In the genomic region with DNA sequence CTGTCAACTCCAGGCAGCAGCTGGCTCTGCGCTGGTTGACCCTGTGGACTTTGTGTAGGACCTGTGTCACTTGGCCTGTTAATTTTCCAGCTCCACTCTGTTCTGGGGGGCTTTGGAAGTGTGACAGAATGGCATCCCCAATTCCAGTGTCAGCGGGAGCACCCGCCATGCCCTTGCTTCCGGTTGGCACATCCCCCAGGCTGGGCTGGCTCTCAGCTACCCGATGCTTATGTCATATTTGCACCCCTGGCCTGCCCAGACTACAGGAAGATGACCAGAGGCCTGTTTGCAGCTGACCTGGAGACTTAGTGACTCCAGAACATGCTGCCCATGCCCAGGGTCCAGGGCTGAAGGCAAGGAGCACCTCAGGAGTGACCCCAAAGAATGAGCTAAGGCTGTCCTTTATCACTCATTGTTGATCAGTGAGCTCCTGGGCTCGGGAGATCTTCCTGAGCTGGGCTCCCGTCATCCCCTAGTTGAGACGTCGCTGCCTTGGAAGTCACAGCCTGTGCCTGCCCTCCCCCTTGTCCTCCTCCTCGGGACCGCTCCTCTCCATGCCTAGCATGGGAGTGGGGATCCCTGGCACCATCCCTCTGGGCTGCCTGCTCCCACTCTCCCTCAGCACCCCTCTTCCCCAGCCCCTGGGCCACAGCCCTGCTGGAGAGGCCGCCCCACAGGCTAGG, we compare ENCODE assay signal across 1 cellular context.
TF ChIP-seq lines count a peak whose summit lies in the region.

No MANE protein-coding gene starts in this region.

TF ChIP-seq in neural cell, 6 proteins besides CTCF, POLR2A, EP300 and RAD21 (continued from another document):
- TF ChIP-seq, protein P1, sequence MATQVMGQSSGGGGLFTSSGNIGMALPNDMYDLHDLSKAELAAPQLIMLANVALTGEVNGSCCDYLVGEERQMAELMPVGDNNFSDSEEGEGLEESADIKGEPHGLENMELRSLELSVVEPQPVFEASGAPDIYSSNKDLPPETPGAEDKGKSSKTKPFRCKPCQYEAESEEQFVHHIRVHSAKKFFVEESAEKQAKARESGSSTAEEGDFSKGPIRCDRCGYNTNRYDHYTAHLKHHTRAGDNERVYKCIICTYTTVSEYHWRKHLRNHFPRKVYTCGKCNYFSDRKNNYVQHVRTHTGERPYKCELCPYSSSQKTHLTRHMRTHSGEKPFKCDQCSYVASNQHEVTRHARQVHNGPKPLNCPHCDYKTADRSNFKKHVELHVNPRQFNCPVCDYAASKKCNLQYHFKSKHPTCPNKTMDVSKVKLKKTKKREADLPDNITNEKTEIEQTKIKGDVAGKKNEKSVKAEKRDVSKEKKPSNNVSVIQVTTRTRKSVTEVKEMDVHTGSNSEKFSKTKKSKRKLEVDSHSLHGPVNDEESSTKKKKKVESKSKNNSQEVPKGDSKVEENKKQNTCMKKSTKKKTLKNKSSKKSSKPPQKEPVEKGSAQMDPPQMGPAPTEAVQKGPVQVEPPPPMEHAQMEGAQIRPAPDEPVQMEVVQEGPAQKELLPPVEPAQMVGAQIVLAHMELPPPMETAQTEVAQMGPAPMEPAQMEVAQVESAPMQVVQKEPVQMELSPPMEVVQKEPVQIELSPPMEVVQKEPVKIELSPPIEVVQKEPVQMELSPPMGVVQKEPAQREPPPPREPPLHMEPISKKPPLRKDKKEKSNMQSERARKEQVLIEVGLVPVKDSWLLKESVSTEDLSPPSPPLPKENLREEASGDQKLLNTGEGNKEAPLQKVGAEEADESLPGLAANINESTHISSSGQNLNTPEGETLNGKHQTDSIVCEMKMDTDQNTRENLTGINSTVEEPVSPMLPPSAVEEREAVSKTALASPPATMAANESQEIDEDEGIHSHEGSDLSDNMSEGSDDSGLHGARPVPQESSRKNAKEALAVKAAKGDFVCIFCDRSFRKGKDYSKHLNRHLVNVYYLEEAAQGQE (IDR thresholded peaks at IDR 0.05; ENCODE audit: borderline replicate concordance): no peak
TF ChIP-seq in neural cell: peak in this region for 0.
